In the genomic region with DNA sequence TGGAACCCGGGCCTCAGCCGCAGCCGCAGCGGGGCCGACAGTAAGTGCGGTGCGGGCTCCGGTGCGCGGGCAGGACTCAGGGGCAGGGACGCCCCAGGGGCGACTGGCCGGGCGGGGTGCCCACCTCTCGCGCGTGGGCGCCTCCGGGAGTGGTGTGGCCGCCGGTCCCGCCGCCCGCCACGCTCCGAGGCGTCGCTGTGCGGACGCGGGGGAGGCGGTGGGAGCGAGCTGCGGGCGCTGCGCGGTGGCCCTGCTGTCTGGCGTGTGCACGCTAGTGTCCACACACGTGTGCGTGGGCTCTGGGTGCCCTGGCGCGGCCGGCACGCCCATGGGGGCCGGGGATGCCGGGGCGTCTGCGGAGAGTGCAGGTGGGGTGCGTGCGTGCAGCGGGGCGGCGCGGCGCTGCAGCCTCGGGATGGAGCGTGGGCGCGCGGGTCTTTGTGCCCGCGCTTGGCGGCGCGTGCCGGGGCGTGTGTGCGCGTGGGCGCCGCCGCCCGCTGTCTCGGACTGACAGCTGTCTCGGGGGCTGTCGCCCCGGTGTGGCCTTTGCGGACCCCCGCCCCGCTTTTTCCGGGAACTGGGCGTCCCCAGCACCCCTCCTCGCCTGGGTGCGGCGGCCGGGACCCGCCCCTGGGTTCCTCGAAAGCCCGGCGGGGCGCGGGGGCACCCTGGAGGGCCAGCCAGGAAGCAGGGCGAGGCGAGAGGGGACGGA, we compare ENCODE assay signal across 12 cellular contexts. TPM values are rescaled to one million over a fixed set of nuclear protein-coding genes. Genes with fewer than 3 reads are reported as not detected.
DNase-seq lines count a peak whose midpoint lies in the region; ATAC-seq and TF ChIP-seq lines count a peak whose summit lies in the region.
"Had no signal": no experiment of that assay in that cellular context is flagged by ENCODE, and none has a peak within 500 bp of the region (broad histone marks: within the 10 kb centered on the region; RNA-seq: fewer than 3 reads in every experiment).

No MANE protein-coding gene starts in this region.

- no peak for TF ChIP-seq CTCF in CD8-positive, alpha-beta T cell (IDR thresholded peaks at IDR 0.05)
- TF ChIP-seq CTCF in foreskin fibroblast (IDR thresholded peaks at IDR 0.05; ENCODE audit: low read depth, low read length) (no peak), psoas muscle (IDR thresholded peaks at IDR 0.05) (no peak), HFFc6 (IDR thresholded peaks at IDR 0.05) (no peak)

- no peaks in the 10 kb centered on the region for H3K36me3 ChIP-seq in CD8-positive, alpha-beta T cell (ENCODE audit: insufficient read depth, low read length)
- no peaks in the 10 kb centered on the region for H3K36me3 ChIP-seq in psoas muscle (ENCODE audit: insufficient read depth in 1 of 2, low read depth in 1 of 2)
- H3K36me3 ChIP-seq: transverse colon had no signal

- CTCF ChIA-PET in CD8-positive, alpha-beta T cell (lab: Charles Lee): interaction anchor here (1.2 to 6.9 kb wide), 4 partner anchors 9 to 88 kb away, joined by 3 to 55 read pairs (median 3); a partner anchor contains a TSS

- peaks cover 46% of the 10 kb centered on the region for H3K27me3 Mint-ChIP-seq in CD8-positive, alpha-beta T cell (ENCODE audit: low read depth)
- peaks cover 41% of the 10 kb centered on the region for H3K27me3 Mint-ChIP-seq in T-helper 17 cell
- H3K27me3 Mint-ChIP-seq in HFFc6 (ENCODE audit: insufficient read depth): peaks cover 53% of the 10 kb centered on the region

- no peak overlapping the region for H3K4me3 Mint-ChIP-seq in CD8-positive, alpha-beta T cell
- H3K4me3 Mint-ChIP-seq in T-helper 17 cell (peak overlapping the region; percentile 83), HFFc6 (no peak overlapping the region)

- H3K9me3 ChIP-seq in CD8-positive, alpha-beta T cell (ENCODE audit: low read length): no peaks in the 10 kb centered on the region
- H3K9me3 ChIP-seq in T-helper 17 cell (ENCODE audit: control insufficient read depth, low read length, poor library complexity, severe bottlenecking) (no peaks in the 10 kb centered on the region), psoas muscle (no peaks in the 10 kb centered on the region)
- H3K9me3 ChIP-seq: transverse colon had no signal

- H3K4me1 ChIP-seq in CD8-positive, alpha-beta T cell (ENCODE audit: insufficient read depth, low read length): peaks cover 14% of the 10 kb centered on the region
- peaks cover 14% of the 10 kb centered on the region for H3K4me1 ChIP-seq in psoas muscle

- H3K4me1 Mint-ChIP-seq in CD8-positive, alpha-beta T cell (ENCODE audit: low read depth): peaks cover 12% of the 10 kb centered on the region
- H3K4me1 Mint-ChIP-seq in T-helper 17 cell (peaks cover 14% of the 10 kb centered on the region), HFFc6 (ENCODE audit: low read depth) (peaks cover under 1% of the 10 kb centered on the region; the same call in 1 of the 2 replicates)

- H3K9me3 Mint-ChIP-seq in CD8-positive, alpha-beta T cell: no peaks in the 10 kb centered on the region
- no peaks in the 10 kb centered on the region for H3K9me3 Mint-ChIP-seq in HFFc6

- peak overlapping the region; percentile 30 for H3K4me3 ChIP-seq in CD8-positive, alpha-beta T cell (ENCODE audit: low read depth, low read length)
- peak overlapping the region; percentile 17 to 20 for H3K4me3 ChIP-seq in foreskin fibroblast (ENCODE audit: low read depth in 1 of 2, low read length in 2 of 2)
- H3K4me3 ChIP-seq in psoas muscle: peak overlapping the region; percentile 58

- DNase-seq in CD8-positive, alpha-beta T cell: no peak
- DNase-seq in T-helper 17 cell (no peak), foreskin fibroblast (peak in 1 of 2 donors; percentile 26), psoas muscle (peak in 1 of 2 donors; percentile 47), HFFc6 (no peak), 8988T (no peak)
- DNase-seq: GF-D8, transverse colon had no signal

- peaks cover 31% of the 10 kb centered on the region for H3K27me3 ChIP-seq in CD8-positive, alpha-beta T cell (ENCODE audit: insufficient read depth, low read length)
- H3K27me3 ChIP-seq in psoas muscle (ENCODE audit: insufficient read depth in 3 of 3, low read length in 2 of 3): peaks cover 0 to 58% (median 28%) of the 10 kb centered on the region in 3 donors

- no peak overlapping the region for H3K27ac Mint-ChIP-seq in CD8-positive, alpha-beta T cell
- H3K27ac Mint-ChIP-seq in T-helper 17 cell: no peak overlapping the region
- no peak overlapping the region for H3K27ac Mint-ChIP-seq in HFFc6

- H3K27ac ChIP-seq in CD8-positive, alpha-beta T cell (ENCODE audit: low read depth, low read length): no peak overlapping the region
- no peak overlapping the region for H3K27ac ChIP-seq in psoas muscle
- H3K27ac ChIP-seq: transverse colon had no signal

- intact Hi-C loops in CD8-positive, alpha-beta T cell (cut with DNase I, micrococcal nuclease): no loop called here
- intact Hi-C loops in psoas muscle (cut with DNase I): no loop called here

- POLR2A ChIA-PET in CD8-positive, alpha-beta T cell (lab: Charles Lee): interaction anchor here (0.9 to 1.3 kb wide), 2 partner anchors 13 to 20 kb away, joined by 3 to 4 read pairs; no protein-coding TSS in a partner anchor

- no peaks in the 10 kb centered on the region for H3K36me3 Mint-ChIP-seq in CD8-positive, alpha-beta T cell
- H3K36me3 Mint-ChIP-seq in T-helper 17 cell (ENCODE audit: low read depth) (peaks cover 2% of the 10 kb centered on the region), HFFc6 (ENCODE audit: low read depth) (no peaks in the 10 kb centered on the region)

- WGBS in psoas muscle, 3 donors: 0 to 1% (median 0%) methylated on average over 25 to 96 of the region's 96 CpGs

- peak; percentile 70 for ATAC-seq in CD8-positive, alpha-beta T cell
- ATAC-seq in T-helper 17 cell (peak; percentile 62), psoas muscle (peak; percentile 10 to 45 (median 32)), HG03039 (IDR thresholded peaks at IDR 0.05; ENCODE audit: unreplicated experiment) (no peak), HG03432 (IDR thresholded peaks at IDR 0.05; ENCODE audit: unreplicated experiment) (no peak)

RNA-seq across cellular contexts. Expression of a gene that starts 0.8 kb away (rescaled TPM):
- total RNA-seq in CD8-positive, alpha-beta T cell: not detected
- total RNA-seq in T-helper 17 cell (under 1 TPM in 1 of 2 donors, not detected in 1; 0.50 TPM), psoas muscle (not detected)
- not detected for polyA plus RNA-seq in psoas muscle
- total RNA-seq in HFFc6 (2021; fragmentation: NEBNext Ultra II Directional; extraction: Animal tissue kit (Norgen Biotek cat#: 25700)): under 1 TPM in 1 of 6 experiments, not detected in 5; 0.14 TPM
- total RNA-seq: epithelial cell of proximal tubule, posterior vena cava had no signal

RNA-seq across cellular contexts. Expression of a gene that starts 6.3 kb away (rescaled TPM):
- total RNA-seq in CD8-positive, alpha-beta T cell: 10 to 100 TPM; 26.9 to 29.3 TPM
- total RNA-seq in T-helper 17 cell: 10 to 100 TPM; 46.5 to 57.9 TPM
- total RNA-seq in psoas muscle: 10 to 100 TPM; 13.8 to 20.7 (median 17.6) TPM
- 10 to 100 TPM; 14.2 to 49.9 (median 17.7) TPM for polyA plus RNA-seq in psoas muscle
- 10 to 100 TPM; 27.9 to 42.1 (median 34.7) TPM for total RNA-seq in HFFc6 (2021; fragmentation: NEBNext Ultra II Directional; extraction: Animal tissue kit (Norgen Biotek cat#: 25700))

RNA-seq across cellular contexts. Expression of a gene that starts 7.4 kb away (rescaled TPM):
- 10 to 100 TPM; 14.6 to 18.2 TPM for total RNA-seq in CD8-positive, alpha-beta T cell
- total RNA-seq in T-helper 17 cell: 10 to 100 TPM; 46.3 to 47.0 TPM
- total RNA-seq in psoas muscle: 10 to 100 TPM; 29.8 to 32.6 (median 30.4) TPM
- polyA plus RNA-seq in psoas muscle: 100 to 1,000 TPM in 1 of 3 donors, 10 to 100 TPM in 2; 27.7 to 135 (median 69.1) TPM
- 10 to 100 TPM; 65.9 to 75.0 (median 68.8) TPM for total RNA-seq in HFFc6 (2021; fragmentation: NEBNext Ultra II Directional; extraction: Animal tissue kit (Norgen Biotek cat#: 25700))

RNA-seq across cellular contexts. Expression of a gene that starts 8.3 kb away (rescaled TPM):
- not detected for total RNA-seq in CD8-positive, alpha-beta T cell
- total RNA-seq in T-helper 17 cell (not detected), psoas muscle (not detected)
- under 1 TPM in 1 of 3 donors, not detected in 2; 0.05 TPM for polyA plus RNA-seq in psoas muscle
- under 1 TPM in 1 of 6 experiments, not detected in 5; 0.31 TPM for total RNA-seq in HFFc6 (2021; fragmentation: NEBNext Ultra II Directional; extraction: Animal tissue kit (Norgen Biotek cat#: 25700))
- total RNA-seq: epithelial cell of proximal tubule had no signal

RNA-seq across cellular contexts. Expression of a gene that starts 13.4 kb away (rescaled TPM):
- total RNA-seq in CD8-positive, alpha-beta T cell: 10 to 100 TPM; 13.4 to 14.6 TPM
- total RNA-seq in T-helper 17 cell: 10 to 100 TPM; 25.7 to 26.6 TPM
- total RNA-seq in psoas muscle: 100 to 1,000 TPM; 104 to 261 (median 146) TPM
- polyA plus RNA-seq in psoas muscle: 100 to 1,000 TPM; 274 to 362 (median 316) TPM
- total RNA-seq in HFFc6 (2021; fragmentation: NEBNext Ultra II Directional; extraction: Animal tissue kit (Norgen Biotek cat#: 25700)): 10 to 100 TPM; 18.9 to 25.0 (median 21.7) TPM

Comparison
In these comparisons a context has a peak if more than half of its experiments do, and no peak if none do; other contexts are left out.
1. ATAC-seq: peak in CD8-positive, alpha-beta T cell (single experiment), T-helper 17 cell (single experiment) and psoas muscle (4 of 4); none in HG03039 (single experiment) and HG03432 (single experiment).
2. Peak in every context shown above with its lines, with median percentiles within 50 percentile points of each other: H3K4me3 ChIP-seq.